1 cellular context compared by ENCODE assay signal in genomic region chr18:59416818-59417217, GRCh38.
TF ChIP-seq lines count a peak whose summit lies in the region.

No MANE protein-coding gene starts in this region.

TF ChIP-seq in HepG2, 621 proteins besides CTCF, POLR2A, EP300 and RAD21:
- TF ChIP-seq ZNF143 (CRISPR knock-in tag; IDR thresholded peaks at IDR 0.05) (peak; percentile 59), THAP11 (CRISPR knock-in tag; IDR thresholded peaks at IDR 0.05) (peak; percentile 59), SNAPC2 (CRISPR knock-in tag; IDR thresholded peaks at IDR 0.05) (no peak)
